ENCODE assay signal across 8 cellular contexts in the genomic region with DNA sequence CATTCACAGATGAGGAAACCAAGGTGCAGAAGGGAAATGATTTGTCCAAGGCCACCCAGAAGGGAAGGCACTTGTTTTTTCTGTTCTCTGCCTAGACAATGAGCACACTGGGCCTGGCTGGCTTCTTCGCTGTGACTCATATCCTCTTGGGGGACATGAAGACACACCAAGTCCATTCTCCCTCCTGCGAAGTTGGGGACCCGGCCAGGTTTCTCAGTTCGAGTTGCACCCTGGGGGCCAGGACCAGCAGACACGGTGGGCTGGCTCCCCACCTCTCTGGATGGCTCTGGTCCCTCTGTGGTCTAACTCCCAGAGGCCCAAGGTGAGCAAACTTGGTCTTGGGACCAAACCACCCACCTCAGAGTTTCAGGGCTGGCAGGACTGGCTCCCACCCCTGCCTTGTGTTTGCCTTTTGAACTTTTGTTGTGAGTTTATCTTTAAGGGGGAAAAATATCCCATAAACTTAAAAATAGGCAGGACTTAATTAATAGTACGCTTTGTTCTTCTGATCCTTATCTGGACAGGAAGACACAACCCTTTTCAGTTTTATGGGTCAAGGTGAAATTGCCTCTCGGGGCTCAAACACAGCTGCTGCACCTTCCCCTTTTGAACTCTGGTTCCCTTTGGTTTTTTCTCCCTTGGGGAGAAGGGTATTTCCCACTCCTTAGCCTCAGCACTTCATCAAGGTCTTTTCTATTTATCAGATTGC. TPM values are rescaled to one million over a fixed set of nuclear protein-coding genes. Genes with fewer than 3 reads are reported as not detected.
A peak's percentile ranks its signal among the peaks of the same experiment; 100 is the strongest.
DNase-seq lines count a peak whose midpoint lies in the region; ATAC-seq and TF ChIP-seq lines count a peak whose summit lies in the region.

No MANE protein-coding gene starts in this region.

- peak; percentile 70 for DNase-seq in activated CD4-positive, alpha-beta T cell treated with anti-CD3 and anti-CD28 coated beads, Interleukin-2, amount 10 ng/mL, durations not matched to agents 24 days and 14 days
- DNase-seq in activated CD4-positive, alpha-beta T cell treated with anti-CD3 and anti-CD28 coated beads, Interleukin-2, amount 50 U/mL, for 4 hours = no peak
- peak; percentile 88 for DNase-seq in HT-29 (ENCODE audit: low spot score)
- DNase-seq in brain microvascular endothelial cell = peak; percentile 32
- DNase-seq in stimulated activated naive CD8-positive, alpha-beta T cell treated with anti-CD3 and anti-CD28 coated beads, Interleukin-15, Interleukin-2, amounts not matched to agents 100 U/mL and 50 U/mL, for 24 hours = peak; percentile 19
- DNase-seq in left lobe of liver (ENCODE audit: low spot score) = no peak
- no peak for DNase-seq in stimulated activated CD4-positive, alpha-beta T cell treated with anti-CD3 and anti-CD28 coated beads, Interleukin-2, amount 100 ng/mL, for 24 hours
- no peak for DNase-seq in NCI-H748 (lab: John Stamatoyannopoulos, UW; ENCODE audit: unreplicated experiment)

- intact Hi-C loops in activated CD4-positive, alpha-beta T cell treated with anti-CD3 and anti-CD28 coated beads, Interleukin-2, amount 10 ng/mL, durations not matched to agents 24 days and 14 days (cut with micrococcal nuclease) = loop anchor here (5.0 kb wide), 1 partner anchor 34 kb away; a partner anchor contains a TSS

- no peak overlapping the region for H3K4me3 Mint-ChIP-seq in activated CD4-positive, alpha-beta T cell treated with anti-CD3 and anti-CD28 coated beads, Interleukin-2, amount 10 ng/mL, durations not matched to agents 24 days and 14 days

- peak overlapping the region; percentile 66 for H3K27ac Mint-ChIP-seq in activated CD4-positive, alpha-beta T cell treated with anti-CD3 and anti-CD28 coated beads, Interleukin-2, amount 10 ng/mL, durations not matched to agents 24 days and 14 days

- peaks cover 17% of the 10 kb centered on the region for H3K4me1 Mint-ChIP-seq in activated CD4-positive, alpha-beta T cell treated with anti-CD3 and anti-CD28 coated beads, Interleukin-2, amount 10 ng/mL, durations not matched to agents 24 days and 14 days

- in situ Hi-C loops in brain microvascular endothelial cell (cut with HindIII; ENCODE audit: low pct_ligation_motif_present, low sequenced_read_pairs) = no loop called here

- H3K27me3 ChIP-seq in brain microvascular endothelial cell (replicated peaks) = no peaks in the 10 kb centered on the region

- peak; percentile 74 for ATAC-seq in stimulated activated naive CD8-positive, alpha-beta T cell treated with anti-CD3 and anti-CD28 coated beads, Interleukin-15, Interleukin-2, amounts not matched to agents 100 U/mL and 50 U/mL, for 24 hours
- no peak for ATAC-seq in left lobe of liver

- H3K27ac ChIP-seq in brain microvascular endothelial cell = no peak overlapping the region

- TF ChIP-seq CTCF in brain microvascular endothelial cell (IDR thresholded peaks at IDR 0.05; ENCODE audit: low read depth, low read length, missing control alignments) = no peak

- no peaks in the 10 kb centered on the region for H3K9me3 Mint-ChIP-seq in activated CD4-positive, alpha-beta T cell treated with anti-CD3 and anti-CD28 coated beads, Interleukin-2, amount 10 ng/mL, durations not matched to agents 24 days and 14 days

- H3K36me3 Mint-ChIP-seq in activated CD4-positive, alpha-beta T cell treated with anti-CD3 and anti-CD28 coated beads, Interleukin-2, amount 10 ng/mL, durations not matched to agents 24 days and 14 days (ENCODE audit: low read depth) = no peaks in the 10 kb centered on the region

- no peaks in the 10 kb centered on the region for H3K36me3 ChIP-seq in brain microvascular endothelial cell (replicated peaks)

- no peak overlapping the region for H3K4me3 ChIP-seq in brain microvascular endothelial cell (ENCODE audit: low read depth, low read length)

- H3K27me3 Mint-ChIP-seq in activated CD4-positive, alpha-beta T cell treated with anti-CD3 and anti-CD28 coated beads, Interleukin-2, amount 10 ng/mL, durations not matched to agents 24 days and 14 days = peaks cover 4% of the 10 kb centered on the region

RNA-seq across cellular contexts. Expression of a gene that starts 9.0 kb away (rescaled TPM):
- total RNA-seq in activated CD4-positive, alpha-beta T cell treated with anti-CD3 and anti-CD28 coated beads, Interleukin-2, amount 10 ng/mL, durations not matched to agents 24 days and 14 days = 131 and 149 TPM in 2 replicates
- total RNA-seq in HT-29 (2014; rRNA removed; shearing (Covaris generic)) = 226 and 266 TPM in 2 replicates
- total RNA-seq in left lobe of liver = 194 TPM

RNA-seq across cellular contexts. Expression of a gene that starts 32.3 kb away (rescaled TPM):
- total RNA-seq in activated CD4-positive, alpha-beta T cell treated with anti-CD3 and anti-CD28 coated beads, Interleukin-2, amount 10 ng/mL, durations not matched to agents 24 days and 14 days = 25.5 and 26.2 TPM in 2 replicates
- total RNA-seq in HT-29 (2014; rRNA removed; shearing (Covaris generic)) = 16.7 and 19.1 TPM in 2 replicates
- 10.7 TPM for total RNA-seq in left lobe of liver

RNA-seq across cellular contexts. Expression of a gene that starts 37.5 kb away (rescaled TPM):
- 0.16 and 0.17 TPM in 2 replicates for total RNA-seq in activated CD4-positive, alpha-beta T cell treated with anti-CD3 and anti-CD28 coated beads, Interleukin-2, amount 10 ng/mL, durations not matched to agents 24 days and 14 days
- 3.5 and 7.0 TPM in 2 replicates for total RNA-seq in HT-29 (2014; rRNA removed; shearing (Covaris generic))
- total RNA-seq in left lobe of liver = 0.10 TPM

RNA-seq across cellular contexts. Expression of a gene that starts 47.7 kb away (rescaled TPM):
- total RNA-seq in activated CD4-positive, alpha-beta T cell treated with anti-CD3 and anti-CD28 coated beads, Interleukin-2, amount 10 ng/mL, durations not matched to agents 24 days and 14 days = 11.7 and 12.8 TPM in 2 replicates
- total RNA-seq in HT-29 (2014; rRNA removed; shearing (Covaris generic)) = 11.9 and 28.4 TPM in 2 replicates
- total RNA-seq in left lobe of liver = 198 TPM

Comparison
In these comparisons a context has a peak if more than half of its experiments do, and no peak if none do; other contexts are left out.
1. DNase-seq: peak in activated CD4-positive, alpha-beta T cell treated with anti-CD3 and anti-CD28 coated beads, Interleukin-2, amount 10 ng/mL, durations not matched to agents 24 days and 14 days (single experiment), HT-29 (single experiment), brain microvascular endothelial cell (single experiment) and stimulated activated naive CD8-positive, alpha-beta T cell treated with anti-CD3 and anti-CD28 coated beads, Interleukin-15, Interleukin-2, amounts not matched to agents 100 U/mL and 50 U/mL, for 24 hours (single experiment); none in activated CD4-positive, alpha-beta T cell treated with anti-CD3 and anti-CD28 coated beads, Interleukin-2, amount 50 U/mL, for 4 hours (0 of 2), left lobe of liver (single experiment), stimulated activated CD4-positive, alpha-beta T cell treated with anti-CD3 and anti-CD28 coated beads, Interleukin-2, amount 100 ng/mL, for 24 hours (0 of 2) and NCI-H748 (single experiment).